1 cellular context compared by ENCODE assay signal in the genomic region with DNA sequence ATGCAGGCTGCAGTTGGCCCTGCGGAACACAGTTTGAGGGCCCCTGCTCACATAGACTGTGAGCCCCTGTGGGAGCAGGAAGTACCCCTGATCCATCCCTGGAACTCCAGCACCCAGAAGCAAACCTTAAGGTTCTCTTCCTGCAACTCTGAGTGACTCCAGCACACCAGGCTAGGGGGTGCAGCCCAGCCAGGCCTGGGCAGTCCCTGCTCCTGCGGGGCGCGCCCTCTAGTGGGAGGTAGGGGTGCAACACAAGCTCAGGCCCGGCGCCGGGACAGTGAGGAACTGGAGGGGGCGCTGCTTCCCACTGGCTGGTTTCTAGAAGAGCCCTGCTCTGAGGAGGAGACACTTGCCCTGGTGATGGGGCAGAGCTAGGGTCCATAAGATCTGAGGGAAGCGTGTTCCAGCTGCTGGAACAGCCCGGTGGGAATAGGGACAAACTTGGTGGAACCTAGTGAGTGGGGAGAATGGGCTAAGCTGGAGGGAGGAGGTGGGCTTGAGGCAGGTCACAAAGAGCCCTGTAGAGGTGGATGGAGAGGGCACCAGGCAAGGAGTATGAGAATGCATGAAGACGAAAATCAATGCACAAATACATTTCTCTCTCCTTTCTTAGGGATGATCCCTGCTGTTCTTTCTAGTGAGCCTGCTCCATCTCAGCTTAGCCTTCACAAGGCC.
A peak's percentile ranks its signal among the peaks of the same experiment; 100 is the strongest.
TF ChIP-seq lines count a peak whose summit lies in the region.

No MANE protein-coding gene starts in this region.

TF ChIP-seq in K562, 482 proteins besides CTCF, POLR2A, EP300 and RAD21 (continued from another document):
- TF ChIP-seq, protein P1, sequence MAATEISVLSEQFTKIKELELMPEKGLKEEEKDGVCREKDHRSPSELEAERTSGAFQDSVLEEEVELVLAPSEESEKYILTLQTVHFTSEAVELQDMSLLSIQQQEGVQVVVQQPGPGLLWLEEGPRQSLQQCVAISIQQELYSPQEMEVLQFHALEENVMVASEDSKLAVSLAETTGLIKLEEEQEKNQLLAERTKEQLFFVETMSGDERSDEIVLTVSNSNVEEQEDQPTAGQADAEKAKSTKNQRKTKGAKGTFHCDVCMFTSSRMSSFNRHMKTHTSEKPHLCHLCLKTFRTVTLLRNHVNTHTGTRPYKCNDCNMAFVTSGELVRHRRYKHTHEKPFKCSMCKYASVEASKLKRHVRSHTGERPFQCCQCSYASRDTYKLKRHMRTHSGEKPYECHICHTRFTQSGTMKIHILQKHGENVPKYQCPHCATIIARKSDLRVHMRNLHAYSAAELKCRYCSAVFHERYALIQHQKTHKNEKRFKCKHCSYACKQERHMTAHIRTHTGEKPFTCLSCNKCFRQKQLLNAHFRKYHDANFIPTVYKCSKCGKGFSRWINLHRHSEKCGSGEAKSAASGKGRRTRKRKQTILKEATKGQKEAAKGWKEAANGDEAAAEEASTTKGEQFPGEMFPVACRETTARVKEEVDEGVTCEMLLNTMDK (IDR thresholded peaks at IDR 0.05; ENCODE audit: borderline replicate concordance, insufficient read depth, low read depth, low read length, poor library complexity, severe bottlenecking), result peak; percentile 95
- TF ChIP-seq GABPA (tag; conservative IDR thresholded peaks at IDR 0.05; ENCODE audit: low read depth), result 0 out of 2 replicates have a peak, but pooled peaks have one; percentile 13
- no peak for TF ChIP-seq RBM25 (IDR thresholded peaks at IDR 0.05; ENCODE audit: low read depth, low read length, severe bottlenecking)
- peak; percentile 67; the same call in 1 of the 2 replicates for TF ChIP-seq KLF16 (IDR thresholded peaks at IDR 0.05)
- TF ChIP-seq BDP1 (IDR thresholded peaks at IDR 0.05; ENCODE audit: insufficient read depth, insufficient read length), result no peak
- TF ChIP-seq CREM (IDR thresholded peaks at IDR 0.05; ENCODE audit: low read depth), result peak; percentile 50; the same call in 1 of the 2 replicates
- no peak for TF ChIP-seq ZBTB17 (CRISPR knock-in tag; IDR thresholded peaks at IDR 0.05)
